13 cellular contexts compared by ENCODE assay signal in genomic region chr3:172557515-172558220, GRCh38. TPM values are rescaled to one million over a fixed set of nuclear protein-coding genes. Genes with fewer than 3 reads are reported as not detected.
DNase-seq lines count a peak whose midpoint lies in the region; ATAC-seq and TF ChIP-seq lines count a peak whose summit lies in the region.
"Had no signal": no experiment of that assay in that cellular context is flagged by ENCODE, and none has a peak within 500 bp of the region (broad histone marks: within the 10 kb centered on the region; RNA-seq: fewer than 3 reads in every experiment).

No MANE protein-coding gene starts in this region.

- no peaks in the 10 kb centered on the region for H3K27me3 ChIP-seq in subcutaneous abdominal adipose tissue (ENCODE audit: control insufficient read depth in 5 of 5, insufficient read depth in 4 of 5, low read length in 5 of 5)

- no peaks in the 10 kb centered on the region for H3K9me3 Mint-ChIP-seq in activated naive CD8-positive, alpha-beta T cell treated with anti-CD3 and anti-CD28 coated beads, Interleukin-2, amount 50 U/mL, for 24 hours
- H3K9me3 Mint-ChIP-seq: activated B cell treated with CpG ODN at 0.5 μM for 24 hours; memory B cell; stimulated activated naive B cell treated with anti-CD40 and anti-IgM and Interleukin-4, amounts not matched to agents 10 μg/mL and 1 μg/mL and 100 μg/mL, for 72 hours had no signal

- peak overlapping the region in 1 of 5 donors; percentile 57 for H3K9ac ChIP-seq in subcutaneous abdominal adipose tissue (ENCODE audit: low read length in 5 of 5)

- no peak overlapping the region for H3K4me3 ChIP-seq in subcutaneous abdominal adipose tissue (ENCODE audit: low read depth in 1 of 5, low read length in 5 of 5)
- H3K4me3 ChIP-seq: HAP-1 had no signal

- peak; percentile 40 for ATAC-seq in activated naive CD8-positive, alpha-beta T cell treated with anti-CD3 and anti-CD28 coated beads, Interleukin-2, amount 50 U/mL, for 24 hours
- ATAC-seq in left cardiac atrium, result peak; percentile 58 to 75
- no peak for ATAC-seq in GM18505 (IDR thresholded peaks at IDR 0.05; ENCODE audit: unreplicated experiment)

- H3K27ac Mint-ChIP-seq in activated naive CD8-positive, alpha-beta T cell treated with anti-CD3 and anti-CD28 coated beads, Interleukin-2, amount 50 U/mL, for 24 hours, result no peak overlapping the region
- H3K27ac Mint-ChIP-seq: activated B cell treated with CpG ODN at 0.5 μM for 24 hours; memory B cell; stimulated activated naive B cell treated with anti-CD40 and anti-IgM and Interleukin-4, amounts not matched to agents 10 μg/mL and 1 μg/mL and 100 μg/mL, for 72 hours had no signal

- TF ChIP-seq POLR2A in GM18505 (IDR thresholded peaks at IDR 0.05; ENCODE audit: borderline replicate concordance, extremely low read depth, insufficient read depth, insufficient read length), result no peak

- peak; percentile 40 for DNase-seq in LHCN-M2 (ENCODE audit: low read depth)
- no peak for DNase-seq in activated naive CD8-positive, alpha-beta T cell treated with anti-CD3 and anti-CD28 coated beads, Interleukin-2, amount 50 U/mL, for 24 hours
- no peak for DNase-seq in left cardiac atrium
- no peak for DNase-seq in ureter (ENCODE audit: low spot score)
- no peak for DNase-seq in cerebellar nuclear complex (lab: John Stamatoyannopoulos, UW)
- DNase-seq: activated B cell treated with CpG ODN at 0.5 μM for 24 hours; EL; NCI-H1417; stimulated activated naive B cell treated with anti-CD40 and anti-IgM and Interleukin-4, amounts not matched to agents 10 μg/mL and 1 μg/mL and 100 μg/mL, for 72 hours had no signal

- no peak overlapping the region for H3K4me3 Mint-ChIP-seq in activated naive CD8-positive, alpha-beta T cell treated with anti-CD3 and anti-CD28 coated beads, Interleukin-2, amount 50 U/mL, for 24 hours
- H3K4me3 Mint-ChIP-seq: activated B cell treated with CpG ODN at 0.5 μM for 24 hours; memory B cell; stimulated activated naive B cell treated with anti-CD40 and anti-IgM and Interleukin-4, amounts not matched to agents 10 μg/mL and 1 μg/mL and 100 μg/mL, for 72 hours had no signal

- peaks cover 2% of the 10 kb centered on the region for H3K27me3 Mint-ChIP-seq in activated naive CD8-positive, alpha-beta T cell treated with anti-CD3 and anti-CD28 coated beads, Interleukin-2, amount 50 U/mL, for 24 hours
- H3K27me3 Mint-ChIP-seq: activated B cell treated with CpG ODN at 0.5 μM for 24 hours had no signal

- peaks cover 35% of the 10 kb centered on the region for H3K4me1 Mint-ChIP-seq in activated naive CD8-positive, alpha-beta T cell treated with anti-CD3 and anti-CD28 coated beads, Interleukin-2, amount 50 U/mL, for 24 hours

- H3K27ac ChIP-seq in subcutaneous abdominal adipose tissue (ENCODE audit: low read depth, low read length), result peak overlapping the region; percentile 31

- H3K36me3 Mint-ChIP-seq in activated naive CD8-positive, alpha-beta T cell treated with anti-CD3 and anti-CD28 coated beads, Interleukin-2, amount 50 U/mL, for 24 hours (ENCODE audit: low read depth), result no peaks in the 10 kb centered on the region
- H3K36me3 Mint-ChIP-seq: memory B cell; stimulated activated naive B cell treated with anti-CD40 and anti-IgM and Interleukin-4, amounts not matched to agents 10 μg/mL and 1 μg/mL and 100 μg/mL, for 72 hours had no signal

- H3K36me3 ChIP-seq in subcutaneous abdominal adipose tissue (ENCODE audit: control insufficient read depth in 5 of 5, insufficient read depth in 5 of 5, low read length in 5 of 5), result no peaks in the 10 kb centered on the region
- H3K36me3 ChIP-seq: HAP-1 had no signal

- intact Hi-C loops in left cardiac atrium (cut with DNase I), result no loop called here

- no peaks in the 10 kb centered on the region for H3K9me3 ChIP-seq in subcutaneous abdominal adipose tissue (ENCODE audit: control insufficient read depth in 5 of 5, low read length in 5 of 5)
- H3K9me3 ChIP-seq: HAP-1 had no signal

- H3K4me1 ChIP-seq in subcutaneous abdominal adipose tissue (ENCODE audit: control insufficient read depth in 5 of 5, insufficient read depth in 5 of 5, low read length in 5 of 5), result peaks cover 0 to 59% (median 32%) of the 10 kb centered on the region in 5 donors

RNA-seq across cellular contexts. Expression of gene TNFSF10, which starts 34.4 kb away (rescaled TPM):
- not detected in 2 replicates for total RNA-seq in LHCN-M2 (2014; rRNA removed)
- polyA plus RNA-seq in LHCN-M2 (2012), result not detected
- 10 to 100 TPM; 12.7 to 18.6 TPM for total RNA-seq in left cardiac atrium
- 44.1 TPM for total RNA-seq in ureter

Comparison
In these comparisons a context has a peak if more than half of its experiments do, and no peak if none do; other contexts are left out.
1. RNA of gene TNFSF10, which starts 34.4 kb away (total RNA-seq): 44.1 TPM in ureter (single experiment) and 12.7 to 18.6 TPM in left cardiac atrium; not detected in LHCN-M2; every median in the first group is over 10 times any median in the second.